Comparison of ENCODE assay signal across 17 cellular contexts in genomic region chr10:3150961-3151360, GRCh38. TPM values are rescaled to one million over a fixed set of nuclear protein-coding genes. Genes with fewer than 3 reads are reported as not detected.
DNase-seq lines count a peak whose midpoint lies in the region; ATAC-seq and TF ChIP-seq lines count a peak whose summit lies in the region.
"Had no signal": no experiment of that assay in that cellular context is flagged by ENCODE, and none has a peak within 500 bp of the region (broad histone marks: within the 10 kb centered on the region; RNA-seq: fewer than 3 reads in every experiment).

No MANE protein-coding gene starts in this region.

- H3K27ac Mint-ChIP-seq in stimulated activated naive CD8-positive, alpha-beta T cell treated with anti-CD3 and anti-CD28 coated beads, Interleukin-15, Interleukin-2, amounts not matched to agents 100 ng/mL and 50 ng/mL, for 24 hours = peak overlapping the region; percentile 13
- peak overlapping the region; percentile 91 for H3K27ac Mint-ChIP-seq in nephron progenitor cell
- H3K27ac Mint-ChIP-seq: GM23338 had no signal

- DNase-seq in activated effector memory CD4-positive, alpha-beta T cell treated with anti-CD3 and anti-CD28 coated beads, Interleukin-2, amount 50 U/mL, for 16 hours = peak; percentile 28
- DNase-seq in activated effector memory CD4-positive, alpha-beta T cell treated with Interleukin-2 at 50 U/mL for 16 hours = no peak
- no peak for DNase-seq in stimulated activated naive CD8-positive, alpha-beta T cell treated with anti-CD3 and anti-CD28 coated beads, Interleukin-15, Interleukin-2, amounts not matched to agents 100 U/mL and 50 U/mL, for 24 hours
- DNase-seq in nephron progenitor cell (no peak), nucleus accumbens (lab: John Stamatoyannopoulos, UW) (no peak)
- DNase-seq: C1 segment of cervical spinal cord; Calu3; CD4-positive, alpha-beta memory T cell; COR-L47; DMS53; DMS79 treated with DMSO at 0.1 percent for 48 hours; GF-D8; H9 had no signal

- no peak for ATAC-seq in stimulated activated naive CD8-positive, alpha-beta T cell treated with anti-CD3 and anti-CD28 coated beads, Interleukin-15, Interleukin-2, amounts not matched to agents 100 U/mL and 50 U/mL, for 24 hours
- no peak for ATAC-seq in gastroesophageal sphincter
- ATAC-seq: GM23338, HCT116 had no signal

- no peak overlapping the region for H3K27ac ChIP-seq in gastroesophageal sphincter

- TF ChIP-seq CTCF in nephron progenitor cell (IDR thresholded peaks at IDR 0.05) (no peak), gastroesophageal sphincter (IDR thresholded peaks at IDR 0.05) (no peak)

- H3K9me3 ChIP-seq in gastroesophageal sphincter = no peaks in the 10 kb centered on the region

- TF ChIP-seq EP300 in gastroesophageal sphincter (IDR thresholded peaks at IDR 0.05) = no peak

- no peak for TF ChIP-seq POLR2A in gastroesophageal sphincter (IDR thresholded peaks at IDR 0.05)

- H3K4me3 Mint-ChIP-seq in stimulated activated naive CD8-positive, alpha-beta T cell treated with anti-CD3 and anti-CD28 coated beads, Interleukin-15, Interleukin-2, amounts not matched to agents 100 ng/mL and 50 ng/mL, for 24 hours = no peak overlapping the region
- no peak overlapping the region for H3K4me3 Mint-ChIP-seq in nephron progenitor cell
- H3K4me3 Mint-ChIP-seq: CD4-positive, alpha-beta memory T cell; GM23338; H9 had no signal

- no peaks in the 10 kb centered on the region for H3K27me3 Mint-ChIP-seq in stimulated activated naive CD8-positive, alpha-beta T cell treated with anti-CD3 and anti-CD28 coated beads, Interleukin-15, Interleukin-2, amounts not matched to agents 100 ng/mL and 50 ng/mL, for 24 hours
- H3K27me3 Mint-ChIP-seq in nephron progenitor cell (ENCODE audit: low read depth, poor library complexity) = peaks cover 3% of the 10 kb centered on the region
- H3K27me3 Mint-ChIP-seq: CD4-positive, alpha-beta memory T cell had no signal

- H3K36me3 Mint-ChIP-seq in stimulated activated naive CD8-positive, alpha-beta T cell treated with anti-CD3 and anti-CD28 coated beads, Interleukin-15, Interleukin-2, amounts not matched to agents 100 ng/mL and 50 ng/mL, for 24 hours (ENCODE audit: low read depth) = peaks cover 83% of the 10 kb centered on the region
- peaks cover 72% of the 10 kb centered on the region for H3K36me3 Mint-ChIP-seq in nephron progenitor cell (ENCODE audit: low read depth)

- H3K27me3 ChIP-seq in gastroesophageal sphincter = no peaks in the 10 kb centered on the region

- no peaks in the 10 kb centered on the region for H3K4me1 ChIP-seq in gastroesophageal sphincter

- H3K4me1 Mint-ChIP-seq in stimulated activated naive CD8-positive, alpha-beta T cell treated with anti-CD3 and anti-CD28 coated beads, Interleukin-15, Interleukin-2, amounts not matched to agents 100 ng/mL and 50 ng/mL, for 24 hours (ENCODE audit: low read depth) = no peaks in the 10 kb centered on the region
- H3K4me1 Mint-ChIP-seq in nephron progenitor cell = peaks cover 50% of the 10 kb centered on the region
- H3K4me1 Mint-ChIP-seq: GM23338, H9 had no signal

- H3K36me3 ChIP-seq in gastroesophageal sphincter = peaks cover 0 to 100% of the 10 kb centered on the region in 2 donors

- H3K9me3 Mint-ChIP-seq in stimulated activated naive CD8-positive, alpha-beta T cell treated with anti-CD3 and anti-CD28 coated beads, Interleukin-15, Interleukin-2, amounts not matched to agents 100 ng/mL and 50 ng/mL, for 24 hours = no peaks in the 10 kb centered on the region
- H3K9me3 Mint-ChIP-seq in nephron progenitor cell = no peaks in the 10 kb centered on the region
- H3K9me3 Mint-ChIP-seq: GM23338, H9 had no signal

- 88 to 100% methylated on average over 3 to 13 of the region's 14 CpGs for WGBS in gastroesophageal sphincter (ENCODE audit: low coverage in 1 of 2), 2 donors

- no peak overlapping the region for H3K4me3 ChIP-seq in gastroesophageal sphincter
- H3K4me3 ChIP-seq: GM23338 had no signal

RNA-seq across cellular contexts. Expression of gene PITRM1, which starts 21.6 kb away (rescaled TPM):
- total RNA-seq in gastroesophageal sphincter = 100 to 1,000 TPM in 1 of 4 donors, 10 to 100 TPM in 3; 78.6 to 102 (median 87.0) TPM
